ENCODE assay signal across 30 cellular contexts in the genomic region with DNA sequence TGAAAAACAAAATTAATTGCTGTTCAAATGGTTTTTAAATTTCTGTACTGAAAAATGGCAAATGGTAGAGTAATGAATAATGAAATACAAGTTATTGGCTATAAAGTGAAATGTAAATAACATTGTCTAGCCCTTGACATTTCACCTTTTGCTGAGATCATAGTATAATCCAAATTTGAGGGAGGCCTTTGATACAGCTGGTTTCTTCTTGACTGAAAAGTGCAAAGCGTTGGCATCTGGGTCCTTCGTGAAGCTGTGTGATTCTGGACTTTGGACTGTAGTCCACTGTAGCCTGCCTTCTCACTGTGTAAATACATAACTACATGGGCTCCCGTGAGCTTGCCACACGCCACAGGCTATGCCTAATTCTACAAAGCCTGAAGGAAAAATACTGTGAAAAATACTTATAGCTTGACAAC. TPM values are rescaled to one million over a fixed set of nuclear protein-coding genes. Genes with fewer than 3 reads are reported as not detected.
DNase-seq lines count a peak whose midpoint lies in the region; ATAC-seq, FAIRE-seq and TF ChIP-seq lines count a peak whose summit lies in the region.
"Had no signal": no experiment of that assay in that cellular context is flagged by ENCODE, and none has a peak within 500 bp of the region (broad histone marks: within the 10 kb centered on the region; RNA-seq: fewer than 3 reads in every experiment).

No MANE protein-coding gene starts in this region.

- no peak for TF ChIP-seq POLR2A in A549 (IDR thresholded peaks at IDR 0.05; ENCODE audit: low read length)

- peak; percentile 97 to 100 for ATAC-seq in A549
- ATAC-seq in GM19397 (IDR thresholded peaks at IDR 0.05; ENCODE audit: unreplicated experiment) = no peak
- ATAC-seq in activated naive CD8-positive, alpha-beta T cell treated with anti-CD3 and anti-CD28 coated beads, Interleukin-2, amount 50 U/mL, for 24 hours = no peak
- ATAC-seq: CD8-positive, alpha-beta T cell; left lung; natural killer cell had no signal

- POLR2A ChIA-PET in A549 (lab: Yijun Ruan, JAX) = interaction anchor here (1.0 to 1.6 kb wide), 4 partner anchors 14 to 115 kb away, joined by 3 to 7 read pairs (median 4); partner anchors contain the start of gene ARHGEF28
- POLR2A ChIA-PET in activated CD4-positive, alpha-beta T cell treated with anti-CD3 and anti-CD28 coated beads, Interleukin-2, amount 10 ng/mL, durations not matched to agents 7 days and 5 days (lab: Charles Lee) = no interaction called here

- H3K9ac ChIP-seq in colonic mucosa (ENCODE audit: low read depth in 2 of 2, low read length in 2 of 2) = no peak overlapping the region
- H3K9ac ChIP-seq: SK-N-SH had no signal

- no peaks in the 10 kb centered on the region for H3K9me3 ChIP-seq in A549
- H3K9me3 ChIP-seq in colonic mucosa = no peaks in the 10 kb centered on the region
- H3K9me3 ChIP-seq: left lung, right atrium auricular region, SK-N-SH, tibial artery had no signal

- H3K4me1 Mint-ChIP-seq in nephron = no peaks in the 10 kb centered on the region
- no peaks in the 10 kb centered on the region for H3K4me1 Mint-ChIP-seq in activated CD4-positive, alpha-beta T cell treated with anti-CD3 and anti-CD28 coated beads, Interleukin-2, amount 10 ng/mL, durations not matched to agents 7 days and 5 days
- H3K4me1 Mint-ChIP-seq in activated naive CD8-positive, alpha-beta T cell treated with anti-CD3 and anti-CD28 coated beads, Interleukin-2, amount 50 U/mL, for 24 hours = no peaks in the 10 kb centered on the region
- H3K4me1 Mint-ChIP-seq: activated naive CD8-positive, alpha-beta T cell treated with anti-CD3 and anti-CD28 coated beads for 36 hours; natural killer cell had no signal

- 1% methylated on average over 4 of the region's 4 CpGs for WGBS in A549 (ENCODE audit: missing lambda C conversion rate)

- H3K4me1 ChIP-seq in A549 (peaks cover 57% of the 10 kb centered on the region), colonic mucosa (peaks cover 4% of the 10 kb centered on the region)
- H3K4me1 ChIP-seq: right atrium auricular region had no signal

- H3K27me3 Mint-ChIP-seq in nephron (ENCODE audit: low read depth) = no peaks in the 10 kb centered on the region
- H3K27me3 Mint-ChIP-seq in activated CD4-positive, alpha-beta T cell treated with anti-CD3 and anti-CD28 coated beads, Interleukin-2, amount 10 ng/mL, durations not matched to agents 7 days and 5 days = peaks cover 3% of the 10 kb centered on the region
- H3K27me3 Mint-ChIP-seq in activated naive CD8-positive, alpha-beta T cell treated with anti-CD3 and anti-CD28 coated beads, Interleukin-2, amount 50 U/mL, for 24 hours = peaks cover 2% of the 10 kb centered on the region
- H3K27me3 Mint-ChIP-seq: activated naive CD8-positive, alpha-beta T cell treated with anti-CD3 and anti-CD28 coated beads for 36 hours had no signal

- H3K27ac ChIP-seq in A549 (peak overlapping the region; percentile 86 to 90), colonic mucosa (no peak overlapping the region)
- H3K27ac ChIP-seq: left lung, right atrium auricular region, tibial artery had no signal

- FAIRE-seq in A549 (lab: Jason Lieb, UNC) = peak; percentile 78
- FAIRE-seq: astrocyte, endothelial cell of umbilical vein had no signal

- peak; percentile 15 to 34; a peak in 2 of 5 replicates for TF ChIP-seq RAD21 in A549 (conservative IDR thresholded peaks at IDR 0.05 in 1 of 2, IDR thresholded peaks at IDR 0.05 in 1 of 2)

- H3K4me2 ChIP-seq in A549 = peak overlapping the region; percentile 74
- H3K4me2 ChIP-seq: SK-N-SH had no signal

- intact Hi-C loops in colonic mucosa (cut with DNase I) = no loop called here

- TF ChIP-seq EP300 in A549 (IDR thresholded peaks at IDR 0.05) = no peak

- DNase-seq in A549 (ENCODE audit: low read depth in 1 of 2, low spot score in 1 of 2) = peak; percentile 51 to 84
- DNase-seq in NCI-H146 treated with DMSO at 0.1 percent for 48 hours (lab: John Stamatoyannopoulos, UW; ENCODE audit: unreplicated experiment) = peak; percentile 53
- peak; percentile 76 for DNase-seq in colonic mucosa
- DNase-seq in stimulated activated CD4-positive, alpha-beta T cell treated with anti-CD3 and anti-CD28 coated beads, Interleukin-2, amount 100 ng/mL, for 48 hours = no peak
- DNase-seq in activated CD4-positive, alpha-beta T cell treated with anti-CD3 and anti-CD28 coated beads, Interleukin-2, amount 10 ng/mL, durations not matched to agents 7 days and 5 days = no peak
- no peak for DNase-seq in activated naive CD8-positive, alpha-beta T cell treated with anti-CD3 and anti-CD28 coated beads, Interleukin-2, amount 50 U/mL, for 24 hours
- DNase-seq: activated CD4-positive, alpha-beta T cell treated with anti-CD3 and anti-CD28 coated beads, Interleukin-2, amount 50 U/mL, for 4 hours; activated effector memory CD4-positive, alpha-beta T cell treated with Interleukin-2 at 50 U/mL for 16 hours; activated naive CD8-positive, alpha-beta T cell treated with anti-CD3 and anti-CD28 coated beads for 36 hours; activated T-cell treated with anti-CD3 and anti-CD28 coated beads for 4 hours; CD8-positive, alpha-beta T cell; central memory CD4-positive, alpha-beta T cell; DMS153; GDM1; glutamatergic neuron; left lung; natural killer cell; NCI-H1048; NCI-H187 treated with DMSO at 0.1 percent for 48 hours; NCI-H748 treated with DMSO at 0.1 percent for 48 hours; SK-N-SH; stimulated activated CD4-positive, alpha-beta T cell treated with anti-CD3 and anti-CD28 coated beads, Interleukin-4, amount 100 ng/mL, for 4 hours; stimulated activated naive CD4-positive, alpha-beta T cell treated with Interleukin-2 at 50 U/mL for 16 hours; tibial artery had no signal

- no peak overlapping the region; the same call in 2 of the 3 replicates for H3K4me3 ChIP-seq in A549
- H3K4me3 ChIP-seq in colonic mucosa = no peak overlapping the region
- H3K4me3 ChIP-seq: left lung, right atrium auricular region, tibial artery had no signal

- TF ChIP-seq CTCF in A549 (IDR thresholded peaks at IDR 0.05) (no peak), colonic mucosa (IDR thresholded peaks at IDR 0.05) (no peak), nephron (IDR thresholded peaks at IDR 0.05; ENCODE audit: unreplicated experiment in 3 of 3) (no peak)

- no peaks in the 10 kb centered on the region for H3K9me3 Mint-ChIP-seq in nephron
- no peaks in the 10 kb centered on the region for H3K9me3 Mint-ChIP-seq in activated CD4-positive, alpha-beta T cell treated with anti-CD3 and anti-CD28 coated beads, Interleukin-2, amount 10 ng/mL, durations not matched to agents 7 days and 5 days
- H3K9me3 Mint-ChIP-seq in activated naive CD8-positive, alpha-beta T cell treated with anti-CD3 and anti-CD28 coated beads, Interleukin-2, amount 50 U/mL, for 24 hours = no peaks in the 10 kb centered on the region
- H3K9me3 Mint-ChIP-seq: activated naive CD8-positive, alpha-beta T cell treated with anti-CD3 and anti-CD28 coated beads for 36 hours; CD8-positive, alpha-beta T cell; natural killer cell had no signal

- CTCF ChIA-PET in A549 (lab: Yijun Ruan, JAX) = interaction anchor here (0.9 to 2.4 kb wide), 7 partner anchors 15 to 115 kb away, joined by 3 to 15 read pairs (median 3); no protein-coding TSS in a partner anchor
- CTCF ChIA-PET in activated CD4-positive, alpha-beta T cell treated with anti-CD3 and anti-CD28 coated beads, Interleukin-2, amount 10 ng/mL, durations not matched to agents 7 days and 5 days (lab: Charles Lee) = interaction anchor here (0.7 kb wide), 1 partner anchor 14 kb away, joined by 3 read pairs; no protein-coding TSS in a partner anchor

- peak overlapping the region; percentile 89 to 92 (median 90) for H3K27ac Mint-ChIP-seq in nephron
- no peak overlapping the region for H3K27ac Mint-ChIP-seq in activated CD4-positive, alpha-beta T cell treated with anti-CD3 and anti-CD28 coated beads, Interleukin-2, amount 10 ng/mL, durations not matched to agents 7 days and 5 days
- no peak overlapping the region for H3K27ac Mint-ChIP-seq in activated naive CD8-positive, alpha-beta T cell treated with anti-CD3 and anti-CD28 coated beads, Interleukin-2, amount 50 U/mL, for 24 hours
- H3K27ac Mint-ChIP-seq: activated naive CD8-positive, alpha-beta T cell treated with anti-CD3 and anti-CD28 coated beads for 36 hours; CD8-positive, alpha-beta T cell; natural killer cell had no signal

- H3K4me3 Mint-ChIP-seq in nephron = no peak overlapping the region
- no peak overlapping the region for H3K4me3 Mint-ChIP-seq in activated CD4-positive, alpha-beta T cell treated with anti-CD3 and anti-CD28 coated beads, Interleukin-2, amount 10 ng/mL, durations not matched to agents 7 days and 5 days
- no peak overlapping the region for H3K4me3 Mint-ChIP-seq in activated naive CD8-positive, alpha-beta T cell treated with anti-CD3 and anti-CD28 coated beads, Interleukin-2, amount 50 U/mL, for 24 hours
- H3K4me3 Mint-ChIP-seq: activated naive CD8-positive, alpha-beta T cell treated with anti-CD3 and anti-CD28 coated beads for 36 hours; CD8-positive, alpha-beta T cell; natural killer cell had no signal

- H3K36me3 Mint-ChIP-seq in nephron (ENCODE audit: low read depth) = no peaks in the 10 kb centered on the region
- H3K36me3 Mint-ChIP-seq in activated CD4-positive, alpha-beta T cell treated with anti-CD3 and anti-CD28 coated beads, Interleukin-2, amount 10 ng/mL, durations not matched to agents 7 days and 5 days (ENCODE audit: low read depth) = no peaks in the 10 kb centered on the region
- no peaks in the 10 kb centered on the region for H3K36me3 Mint-ChIP-seq in activated naive CD8-positive, alpha-beta T cell treated with anti-CD3 and anti-CD28 coated beads, Interleukin-2, amount 50 U/mL, for 24 hours (ENCODE audit: low read depth)
- H3K36me3 Mint-ChIP-seq: activated naive CD8-positive, alpha-beta T cell treated with anti-CD3 and anti-CD28 coated beads for 36 hours; CD8-positive, alpha-beta T cell; natural killer cell had no signal

- no peaks in the 10 kb centered on the region for H3K27me3 ChIP-seq in colonic mucosa
- H3K27me3 ChIP-seq: left lung, right atrium auricular region, tibial artery had no signal

- H3K36me3 ChIP-seq in colonic mucosa = no peaks in the 10 kb centered on the region
- H3K36me3 ChIP-seq: left lung, right atrium auricular region, tibial artery had no signal

TF ChIP-seq in A549, 52 proteins besides CTCF, POLR2A, EP300 and RAD21 (continues in another document):
- TF ChIP-seq GATA3 (IDR thresholded peaks at IDR 0.05; ENCODE audit: borderline replicate concordance) = peak; percentile 54; the same call in 1 of the 2 replicates
- no peak for TF ChIP-seq RCOR1 (IDR thresholded peaks at IDR 0.05; ENCODE audit: low read depth, low read length)

RNA-seq across cellular contexts. Expression of gene ARHGEF28, which starts 52.3 kb away (rescaled TPM):
- polyA plus RNA-seq in A549 (2011; rRNA removed) = 22.3 and 28.9 TPM in 2 replicates
- 4.2 and 5.0 TPM in 2 replicates for polyA plus RNA-seq in A549 (2012; cell fraction: cytosol; rRNA removed)
- polyA plus RNA-seq in A549 (2012; cell fraction: nucleus; rRNA removed) = 14.0 and 16.4 TPM in 2 replicates
- polyA plus RNA-seq in A549 (2017; fragmentation: RNase III; extraction: RNeasy Plus Mini Kit Qiagen cat#74134 plus additional on column Dnase treatment) = 14.8 to 17.6 TPM (median 17.0 TPM) in 3 replicates
- polyA minus RNA-seq in A549 (2011; rRNA and poly(A)+ RNA removed) = 86.4 and 88.2 TPM in 2 replicates
- total RNA-seq in colonic mucosa = 1 to 10 TPM; 7.6 to 8.0 TPM
- not detected for total RNA-seq in activated CD4-positive, alpha-beta T cell treated with anti-CD3 and anti-CD28 coated beads, Interleukin-2, amount 10 ng/mL, durations not matched to agents 7 days and 5 days
- total RNA-seq: activated naive CD8-positive, alpha-beta T cell treated with anti-CD3 and anti-CD28 coated beads for 36 hours; CD8-positive, alpha-beta T cell; T-helper 2 cell treated with Interferon-gamma antibody and Interleukin-4, amounts not matched to agents 100 ng/mL and 5 ng/mL, for 36 hours had no signal

Comparison
In these comparisons a context has a peak if more than half of its experiments do, and no peak if none do; other contexts are left out.
1. ATAC-seq: peak in A549 (2 of 2); none in GM19397 (single experiment) and activated naive CD8-positive, alpha-beta T cell treated with anti-CD3 and anti-CD28 coated beads, Interleukin-2, amount 50 U/mL, for 24 hours (single experiment).
2. DNase-seq: peak in A549 (2 of 2), NCI-H146 treated with DMSO at 0.1 percent for 48 hours (single experiment) and colonic mucosa (single experiment); none in stimulated activated CD4-positive, alpha-beta T cell treated with anti-CD3 and anti-CD28 coated beads, Interleukin-2, amount 100 ng/mL, for 48 hours (0 of 2), activated CD4-positive, alpha-beta T cell treated with anti-CD3 and anti-CD28 coated beads, Interleukin-2, amount 10 ng/mL, durations not matched to agents 7 days and 5 days (single experiment) and activated naive CD8-positive, alpha-beta T cell treated with anti-CD3 and anti-CD28 coated beads, Interleukin-2, amount 50 U/mL, for 24 hours (single experiment).
3. H3K27ac Mint-ChIP-seq: peak in nephron (3 of 3); none in activated CD4-positive, alpha-beta T cell treated with anti-CD3 and anti-CD28 coated beads, Interleukin-2, amount 10 ng/mL, durations not matched to agents 7 days and 5 days (single experiment) and activated naive CD8-positive, alpha-beta T cell treated with anti-CD3 and anti-CD28 coated beads, Interleukin-2, amount 50 U/mL, for 24 hours (single experiment).
4. RNA of gene ARHGEF28, which starts 52.3 kb away (total RNA-seq): 7.6 to 8.0 TPM in colonic mucosa; not detected in activated CD4-positive, alpha-beta T cell treated with anti-CD3 and anti-CD28 coated beads, Interleukin-2, amount 10 ng/mL, durations not matched to agents 7 days and 5 days; every median in the first group is over 4 times any median in the second.